In genomic region chrX:476724-477075, GRCh38 we compare ENCODE assay signal across 1 cellular context.
TF ChIP-seq lines count a peak whose summit lies in the region.

No MANE protein-coding gene starts in this region.

TF ChIP-seq in H1, 55 proteins besides CTCF, POLR2A, EP300 and RAD21 (continued from another document):
- TF ChIP-seq YY1 (IDR thresholded peaks at IDR 0.05; ENCODE audit: low read depth, low read length) (no peak), CHD7 (IDR thresholded peaks at IDR 0.05; ENCODE audit: insufficient replicate concordance, low read length) (no peak), E2F6 (IDR thresholded peaks at IDR 0.05) (no peak), FOSL1 (IDR thresholded peaks at IDR 0.05; ENCODE audit: insufficient read depth, low read depth, low read length) (no peak), BACH1 (IDR thresholded peaks at IDR 0.05; ENCODE audit: low read length) (no peak), EGR1 (IDR thresholded peaks at IDR 0.05; ENCODE audit: borderline replicate concordance, low read depth, low read length) (no peak), MAFK (IDR thresholded peaks at IDR 0.05; ENCODE audit: low read depth, low read length) (no peak), SP4 (IDR thresholded peaks at IDR 0.05; ENCODE audit: low read length) (no peak), HDAC2 (IDR thresholded peaks at IDR 0.05; ENCODE audit: borderline replicate concordance in 1 of 2, low read depth in 2 of 2, low read length in 2 of 2) (no peak), SUZ12 (IDR thresholded peaks at IDR 0.05; ENCODE audit: low read length) (no peak), SP2 (IDR thresholded peaks at IDR 0.05; ENCODE audit: low read length) (no peak), CHD2 (IDR thresholded peaks at IDR 0.05; ENCODE audit: low read length) (no peak)
- TF ChIP-seq, protein P1, sequence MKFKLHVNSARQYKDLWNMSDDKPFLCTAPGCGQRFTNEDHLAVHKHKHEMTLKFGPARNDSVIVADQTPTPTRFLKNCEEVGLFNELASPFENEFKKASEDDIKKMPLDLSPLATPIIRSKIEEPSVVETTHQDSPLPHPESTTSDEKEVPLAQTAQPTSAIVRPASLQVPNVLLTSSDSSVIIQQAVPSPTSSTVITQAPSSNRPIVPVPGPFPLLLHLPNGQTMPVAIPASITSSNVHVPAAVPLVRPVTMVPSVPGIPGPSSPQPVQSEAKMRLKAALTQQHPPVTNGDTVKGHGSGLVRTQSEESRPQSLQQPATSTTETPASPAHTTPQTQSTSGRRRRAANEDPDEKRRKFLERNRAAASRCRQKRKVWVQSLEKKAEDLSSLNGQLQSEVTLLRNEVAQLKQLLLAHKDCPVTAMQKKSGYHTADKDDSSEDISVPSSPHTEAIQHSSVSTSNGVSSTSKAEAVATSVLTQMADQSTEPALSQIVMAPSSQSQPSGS (IDR thresholded peaks at IDR 0.05; ENCODE audit: low read length): no peak
TF ChIP-seq in H1: peak in this region for 0.
